Comparison of ENCODE assay signal across 1 cellular context in genomic region chr17:75087182-75087557, GRCh38.
TF ChIP-seq lines count a peak whose summit lies in the region.

No MANE protein-coding gene starts in this region.

TF ChIP-seq in HepG2, 621 proteins besides CTCF, POLR2A, EP300 and RAD21 (continues in another document):
- no peak for TF ChIP-seq KMT2A (CRISPR knock-in tag; IDR thresholded peaks at IDR 0.05)
- TF ChIP-seq ZBTB3 (CRISPR knock-in tag; IDR thresholded peaks at IDR 0.05; ENCODE audit: borderline replicate concordance, low read depth): 0 out of 2 replicates have a peak, but pooled peaks have one; percentile 14
- TF ChIP-seq ZMYM2 (CRISPR knock-in tag; IDR thresholded peaks at IDR 0.05): peak; percentile 47; the same call in 1 of the 2 replicates
- 0 out of 2 replicates have a peak, but pooled peaks have one; percentile 6 for TF ChIP-seq CREM (IDR thresholded peaks at IDR 0.05)
- TF ChIP-seq CREM (CRISPR knock-in tag; IDR thresholded peaks at IDR 0.05): no peak
- 0 out of 2 replicates have a peak, but pooled peaks have one; percentile 52 for TF ChIP-seq ZNF20 (CRISPR knock-in tag; IDR thresholded peaks at IDR 0.05)
- TF ChIP-seq ZGPAT (CRISPR knock-in tag; IDR thresholded peaks at IDR 0.05): peak; percentile 30; the same call in 1 of the 2 replicates
- TF ChIP-seq CREB1 (IDR thresholded peaks at IDR 0.05): no peak
- peak; percentile 5; the same call in 1 of the 2 replicates for TF ChIP-seq CREB1 (CRISPR knock-in tag; IDR thresholded peaks at IDR 0.05)
- TF ChIP-seq CC2D1A (CRISPR knock-in tag; IDR thresholded peaks at IDR 0.05): peak; percentile 43; the same call in 1 of the 2 replicates
- TF ChIP-seq, protein P1, sequence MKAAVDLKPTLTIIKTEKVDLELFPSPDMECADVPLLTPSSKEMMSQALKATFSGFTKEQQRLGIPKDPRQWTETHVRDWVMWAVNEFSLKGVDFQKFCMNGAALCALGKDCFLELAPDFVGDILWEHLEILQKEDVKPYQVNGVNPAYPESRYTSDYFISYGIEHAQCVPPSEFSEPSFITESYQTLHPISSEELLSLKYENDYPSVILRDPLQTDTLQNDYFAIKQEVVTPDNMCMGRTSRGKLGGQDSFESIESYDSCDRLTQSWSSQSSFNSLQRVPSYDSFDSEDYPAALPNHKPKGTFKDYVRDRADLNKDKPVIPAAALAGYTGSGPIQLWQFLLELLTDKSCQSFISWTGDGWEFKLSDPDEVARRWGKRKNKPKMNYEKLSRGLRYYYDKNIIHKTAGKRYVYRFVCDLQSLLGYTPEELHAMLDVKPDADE (CRISPR knock-in tag; IDR thresholded peaks at IDR 0.05): 0 out of 2 replicates have a peak, but pooled peaks have one; percentile 8
- TF ChIP-seq ZNF770 (CRISPR knock-in tag; IDR thresholded peaks at IDR 0.05): peak; percentile 72
- TF ChIP-seq ZNF598 (CRISPR knock-in tag; IDR thresholded peaks at IDR 0.05; ENCODE audit: borderline replicate concordance): 0 out of 2 replicates have a peak, but pooled peaks have one; percentile 54
- no peak for TF ChIP-seq ZFP36 (IDR thresholded peaks at IDR 0.05; ENCODE audit: borderline replicate concordance, low read depth, low read length, partially characterized antibody)
- no peak for TF ChIP-seq KMT2B (CRISPR knock-in tag; IDR thresholded peaks at IDR 0.05)
- TF ChIP-seq ZNF292 (CRISPR knock-in tag; IDR thresholded peaks at IDR 0.05; ENCODE audit: borderline replicate concordance, low read depth): peak; percentile 13; the same call in 1 of the 2 replicates
- TF ChIP-seq SPEN (CRISPR knock-in tag; IDR thresholded peaks at IDR 0.05; ENCODE audit: low read depth): peak; percentile 37; the same call in 1 of the 2 replicates
- TF ChIP-seq ZNF773 (CRISPR knock-in tag; IDR thresholded peaks at IDR 0.05; ENCODE audit: borderline replicate concordance): 0 out of 2 replicates have a peak, but pooled peaks have one; percentile 17
- peak; percentile 57; the same call in 1 of the 2 replicates for TF ChIP-seq ZNF605 (CRISPR knock-in tag; IDR thresholded peaks at IDR 0.05)
- TF ChIP-seq, protein P2, sequence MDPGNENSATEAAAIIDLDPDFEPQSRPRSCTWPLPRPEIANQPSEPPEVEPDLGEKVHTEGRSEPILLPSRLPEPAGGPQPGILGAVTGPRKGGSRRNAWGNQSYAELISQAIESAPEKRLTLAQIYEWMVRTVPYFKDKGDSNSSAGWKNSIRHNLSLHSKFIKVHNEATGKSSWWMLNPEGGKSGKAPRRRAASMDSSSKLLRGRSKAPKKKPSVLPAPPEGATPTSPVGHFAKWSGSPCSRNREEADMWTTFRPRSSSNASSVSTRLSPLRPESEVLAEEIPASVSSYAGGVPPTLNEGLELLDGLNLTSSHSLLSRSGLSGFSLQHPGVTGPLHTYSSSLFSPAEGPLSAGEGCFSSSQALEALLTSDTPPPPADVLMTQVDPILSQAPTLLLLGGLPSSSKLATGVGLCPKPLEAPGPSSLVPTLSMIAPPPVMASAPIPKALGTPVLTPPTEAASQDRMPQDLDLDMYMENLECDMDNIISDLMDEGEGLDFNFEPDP (CRISPR knock-in tag; conservative IDR thresholded peaks at IDR 0.05): 0 out of 2 replicates have a peak, but pooled peaks have one; percentile 68
- TF ChIP-seq, protein P3, sequence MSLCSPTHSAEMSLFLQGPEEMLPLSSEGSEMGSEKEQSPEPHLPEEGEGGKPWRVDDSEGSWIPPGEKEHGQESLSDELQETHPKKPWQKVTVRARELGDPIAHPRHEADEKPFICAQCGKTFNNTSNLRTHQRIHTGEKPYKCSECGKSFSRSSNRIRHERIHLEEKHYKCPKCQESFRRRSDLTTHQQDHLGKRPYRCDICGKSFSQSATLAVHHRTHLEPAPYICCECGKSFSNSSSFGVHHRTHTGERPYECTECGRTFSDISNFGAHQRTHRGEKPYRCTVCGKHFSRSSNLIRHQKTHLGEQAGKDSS (CRISPR knock-in tag; IDR thresholded peaks at IDR 0.05; ENCODE audit: borderline replicate concordance, low read depth): peak; percentile 12; the same call in 1 of the 2 replicates
- 0 out of 2 replicates have a peak, but pooled peaks have one; percentile 9 for TF ChIP-seq ZNF782 (CRISPR knock-in tag; IDR thresholded peaks at IDR 0.05; ENCODE audit: borderline replicate concordance)
- no peak for TF ChIP-seq ZBTB43 (CRISPR knock-in tag; conservative IDR thresholded peaks at IDR 0.05)
- TF ChIP-seq, protein P4, sequence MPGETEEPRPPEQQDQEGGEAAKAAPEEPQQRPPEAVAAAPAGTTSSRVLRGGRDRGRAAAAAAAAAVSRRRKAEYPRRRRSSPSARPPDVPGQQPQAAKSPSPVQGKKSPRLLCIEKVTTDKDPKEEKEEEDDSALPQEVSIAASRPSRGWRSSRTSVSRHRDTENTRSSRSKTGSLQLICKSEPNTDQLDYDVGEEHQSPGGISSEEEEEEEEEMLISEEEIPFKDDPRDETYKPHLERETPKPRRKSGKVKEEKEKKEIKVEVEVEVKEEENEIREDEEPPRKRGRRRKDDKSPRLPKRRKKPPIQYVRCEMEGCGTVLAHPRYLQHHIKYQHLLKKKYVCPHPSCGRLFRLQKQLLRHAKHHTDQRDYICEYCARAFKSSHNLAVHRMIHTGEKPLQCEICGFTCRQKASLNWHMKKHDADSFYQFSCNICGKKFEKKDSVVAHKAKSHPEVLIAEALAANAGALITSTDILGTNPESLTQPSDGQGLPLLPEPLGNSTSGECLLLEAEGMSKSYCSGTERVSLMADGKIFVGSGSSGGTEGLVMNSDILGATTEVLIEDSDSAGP (CRISPR knock-in tag; IDR thresholded peaks at IDR 0.05; ENCODE audit: borderline replicate concordance): 0 out of 2 replicates have a peak, but pooled peaks have one; percentile 12
- TF ChIP-seq GZF1 (CRISPR knock-in tag; IDR thresholded peaks at IDR 0.05): peak; percentile 42; the same call in 1 of the 2 replicates
- TF ChIP-seq, protein P5, sequence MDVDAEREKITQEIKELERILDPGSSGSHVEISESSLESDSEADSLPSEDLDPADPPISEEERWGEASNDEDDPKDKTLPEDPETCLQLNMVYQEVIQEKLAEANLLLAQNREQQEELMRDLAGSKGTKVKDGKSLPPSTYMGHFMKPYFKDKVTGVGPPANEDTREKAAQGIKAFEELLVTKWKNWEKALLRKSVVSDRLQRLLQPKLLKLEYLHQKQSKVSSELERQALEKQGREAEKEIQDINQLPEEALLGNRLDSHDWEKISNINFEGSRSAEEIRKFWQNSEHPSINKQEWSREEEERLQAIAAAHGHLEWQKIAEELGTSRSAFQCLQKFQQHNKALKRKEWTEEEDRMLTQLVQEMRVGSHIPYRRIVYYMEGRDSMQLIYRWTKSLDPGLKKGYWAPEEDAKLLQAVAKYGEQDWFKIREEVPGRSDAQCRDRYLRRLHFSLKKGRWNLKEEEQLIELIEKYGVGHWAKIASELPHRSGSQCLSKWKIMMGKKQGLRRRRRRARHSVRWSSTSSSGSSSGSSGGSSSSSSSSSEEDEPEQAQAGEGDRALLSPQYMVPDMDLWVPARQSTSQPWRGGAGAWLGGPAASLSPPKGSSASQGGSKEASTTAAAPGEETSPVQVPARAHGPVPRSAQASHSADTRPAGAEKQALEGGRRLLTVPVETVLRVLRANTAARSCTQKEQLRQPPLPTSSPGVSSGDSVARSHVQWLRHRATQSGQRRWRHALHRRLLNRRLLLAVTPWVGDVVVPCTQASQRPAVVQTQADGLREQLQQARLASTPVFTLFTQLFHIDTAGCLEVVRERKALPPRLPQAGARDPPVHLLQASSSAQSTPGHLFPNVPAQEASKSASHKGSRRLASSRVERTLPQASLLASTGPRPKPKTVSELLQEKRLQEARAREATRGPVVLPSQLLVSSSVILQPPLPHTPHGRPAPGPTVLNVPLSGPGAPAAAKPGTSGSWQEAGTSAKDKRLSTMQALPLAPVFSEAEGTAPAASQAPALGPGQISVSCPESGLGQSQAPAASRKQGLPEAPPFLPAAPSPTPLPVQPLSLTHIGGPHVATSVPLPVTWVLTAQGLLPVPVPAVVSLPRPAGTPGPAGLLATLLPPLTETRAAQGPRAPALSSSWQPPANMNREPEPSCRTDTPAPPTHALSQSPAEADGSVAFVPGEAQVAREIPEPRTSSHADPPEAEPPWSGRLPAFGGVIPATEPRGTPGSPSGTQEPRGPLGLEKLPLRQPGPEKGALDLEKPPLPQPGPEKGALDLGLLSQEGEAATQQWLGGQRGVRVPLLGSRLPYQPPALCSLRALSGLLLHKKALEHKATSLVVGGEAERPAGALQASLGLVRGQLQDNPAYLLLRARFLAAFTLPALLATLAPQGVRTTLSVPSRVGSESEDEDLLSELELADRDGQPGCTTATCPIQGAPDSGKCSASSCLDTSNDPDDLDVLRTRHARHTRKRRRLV (CRISPR knock-in tag; IDR thresholded peaks at IDR 0.05): peak; percentile 52; the same call in 1 of the 2 replicates
- TF ChIP-seq ZNF343 (CRISPR knock-in tag; IDR thresholded peaks at IDR 0.05): peak; percentile 60; the same call in 1 of the 2 replicates
- 0 out of 2 replicates have a peak, but pooled peaks have one; percentile 44 for TF ChIP-seq CHCHD3 (CRISPR knock-in tag; IDR thresholded peaks at IDR 0.05)
- TF ChIP-seq, protein P6, sequence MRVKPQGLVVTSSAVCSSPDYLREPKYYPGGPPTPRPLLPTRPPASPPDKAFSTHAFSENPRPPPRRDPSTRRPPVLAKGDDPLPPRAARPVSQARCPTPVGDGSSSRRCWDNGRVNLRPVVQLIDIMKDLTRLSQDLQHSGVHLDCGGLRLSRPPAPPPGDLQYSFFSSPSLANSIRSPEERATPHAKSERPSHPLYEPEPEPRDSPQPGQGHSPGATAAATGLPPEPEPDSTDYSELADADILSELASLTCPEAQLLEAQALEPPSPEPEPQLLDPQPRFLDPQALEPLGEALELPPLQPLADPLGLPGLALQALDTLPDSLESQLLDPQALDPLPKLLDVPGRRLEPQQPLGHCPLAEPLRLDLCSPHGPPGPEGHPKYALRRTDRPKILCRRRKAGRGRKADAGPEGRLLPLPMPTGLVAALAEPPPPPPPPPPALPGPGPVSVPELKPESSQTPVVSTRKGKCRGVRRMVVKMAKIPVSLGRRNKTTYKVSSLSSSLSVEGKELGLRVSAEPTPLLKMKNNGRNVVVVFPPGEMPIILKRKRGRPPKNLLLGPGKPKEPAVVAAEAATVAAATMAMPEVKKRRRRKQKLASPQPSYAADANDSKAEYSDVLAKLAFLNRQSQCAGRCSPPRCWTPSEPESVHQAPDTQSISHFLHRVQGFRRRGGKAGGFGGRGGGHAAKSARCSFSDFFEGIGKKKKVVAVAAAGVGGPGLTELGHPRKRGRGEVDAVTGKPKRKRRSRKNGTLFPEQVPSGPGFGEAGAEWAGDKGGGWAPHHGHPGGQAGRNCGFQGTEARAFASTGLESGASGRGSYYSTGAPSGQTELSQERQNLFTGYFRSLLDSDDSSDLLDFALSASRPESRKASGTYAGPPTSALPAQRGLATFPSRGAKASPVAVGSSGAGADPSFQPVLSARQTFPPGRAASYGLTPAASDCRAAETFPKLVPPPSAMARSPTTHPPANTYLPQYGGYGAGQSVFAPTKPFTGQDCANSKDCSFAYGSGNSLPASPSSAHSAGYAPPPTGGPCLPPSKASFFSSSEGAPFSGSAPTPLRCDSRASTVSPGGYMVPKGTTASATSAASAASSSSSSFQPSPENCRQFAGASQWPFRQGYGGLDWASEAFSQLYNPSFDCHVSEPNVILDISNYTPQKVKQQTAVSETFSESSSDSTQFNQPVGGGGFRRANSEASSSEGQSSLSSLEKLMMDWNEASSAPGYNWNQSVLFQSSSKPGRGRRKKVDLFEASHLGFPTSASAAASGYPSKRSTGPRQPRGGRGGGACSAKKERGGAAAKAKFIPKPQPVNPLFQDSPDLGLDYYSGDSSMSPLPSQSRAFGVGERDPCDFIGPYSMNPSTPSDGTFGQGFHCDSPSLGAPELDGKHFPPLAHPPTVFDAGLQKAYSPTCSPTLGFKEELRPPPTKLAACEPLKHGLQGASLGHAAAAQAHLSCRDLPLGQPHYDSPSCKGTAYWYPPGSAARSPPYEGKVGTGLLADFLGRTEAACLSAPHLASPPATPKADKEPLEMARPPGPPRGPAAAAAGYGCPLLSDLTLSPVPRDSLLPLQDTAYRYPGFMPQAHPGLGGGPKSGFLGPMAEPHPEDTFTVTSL (CRISPR knock-in tag; IDR thresholded peaks at IDR 0.05; ENCODE audit: borderline replicate concordance): 0 out of 2 replicates have a peak, but pooled peaks have one; percentile 4
- TF ChIP-seq SOX6 (IDR thresholded peaks at IDR 0.05): no peak
- TF ChIP-seq SOX6 (CRISPR knock-in tag; IDR thresholded peaks at IDR 0.05): 0 out of 2 replicates have a peak, but pooled peaks have one; percentile 0
